15 cellular contexts compared by ENCODE assay signal in the genomic region with DNA sequence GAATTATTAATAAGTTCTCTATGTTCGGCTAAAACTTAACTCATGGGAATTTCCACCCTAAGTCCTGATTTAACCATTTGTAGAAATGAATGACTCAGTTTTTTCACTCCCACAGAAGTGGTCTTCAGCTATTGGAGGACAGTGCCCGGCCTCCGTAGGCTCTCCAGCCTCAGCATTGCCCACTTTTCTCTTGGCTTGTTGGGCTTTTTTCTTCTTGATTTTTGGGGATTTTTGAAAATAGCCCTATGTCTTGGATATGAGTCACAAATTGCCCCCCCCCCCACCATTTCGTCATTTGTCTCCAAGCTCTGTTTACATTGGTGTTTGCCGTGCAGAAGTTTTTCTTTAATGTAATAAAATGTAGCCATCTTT.
DNase-seq lines count a peak whose midpoint lies in the region; ATAC-seq, FAIRE-seq and TF ChIP-seq lines count a peak whose summit lies in the region.
"Had no signal": no experiment of that assay in that cellular context is flagged by ENCODE, and none has a peak within 500 bp of the region (broad histone marks: within the 10 kb centered on the region; RNA-seq: fewer than 3 reads in every experiment).

No MANE protein-coding gene starts in this region.

- FAIRE-seq in HTR-8/SVneo (lab: Jason Lieb, UNC): no peak
- FAIRE-seq: endometrium had no signal

- H3K9me3 ChIP-seq in A673 (ENCODE audit: low read depth, low read length, poor library complexity, severe bottlenecking): no peaks in the 10 kb centered on the region
- H3K9me3 ChIP-seq: Peyer's patch had no signal

- H3K36me3 Mint-ChIP-seq in T-cell: peaks cover 5% of the 10 kb centered on the region
- H3K36me3 Mint-ChIP-seq: naive B cell had no signal

- ATAC-seq in T-cell (replicated peaks in 1 of 4) (no peak), HG03457 (IDR thresholded peaks at IDR 0.05; ENCODE audit: unreplicated experiment) (no peak), left ventricle myocardium superior (no peak)

- no peak overlapping the region for H3K4me3 Mint-ChIP-seq in T-cell

- POLR2A ChIA-PET in A673 (lab: Charles Lee; ENCODE audit: low non-redundant PET) (interaction anchor here (0.5 kb wide), 1 partner anchor 456 kb away, joined by 4 read pairs; no protein-coding TSS in a partner anchor), T-cell (lab: Charles Lee) (interaction anchor here in 1 of 2 donors (0.6 kb wide), 1 partner anchor 46 kb away, joined by 7 read pairs; no protein-coding TSS in a partner anchor)

- H3K9me3 Mint-ChIP-seq in T-cell: no peaks in the 10 kb centered on the region
- H3K9me3 Mint-ChIP-seq: naive B cell; stimulated activated naive CD8-positive, alpha-beta T cell treated with anti-CD3 and anti-CD28 coated beads, Interleukin-15, amount 100 ng/mL, for 72 hours had no signal

- no peak for TF ChIP-seq CTCF in A673 (conservative IDR thresholded peaks at IDR 0.05; ENCODE audit: low read depth, low read length)

- H3K27ac ChIP-seq in A673 (ENCODE audit: low read depth, low read length, poor library complexity, severe bottlenecking): peak overlapping the region; percentile 31
- H3K27ac ChIP-seq: Peyer's patch had no signal

- no peak overlapping the region for H3K4me3 ChIP-seq in A673 (ENCODE audit: low read depth, low read length, poor library complexity, severe bottlenecking)
- H3K4me3 ChIP-seq: Peyer's patch had no signal

- CTCF ChIA-PET in A673 (lab: Charles Lee): interaction anchor here (0.6 to 1.0 kb wide), 3 partner anchors 85 to 146 kb away, joined by 3 to 6 read pairs (median 3); no protein-coding TSS in a partner anchor
- CTCF ChIA-PET in T-cell (lab: Charles Lee): interaction anchor here in 1 of 2 donors (0.6 to 2.6 kb wide), 4 partner anchors 10 to 431 kb away, joined by 3 to 13 read pairs (median 4); no protein-coding TSS in a partner anchor

- no peaks in the 10 kb centered on the region for H3K27me3 ChIP-seq in A673 (replicated peaks; ENCODE audit: insufficient read depth, low read depth, low read length, poor library complexity)
- H3K27me3 ChIP-seq: Peyer's patch had no signal

- H3K27me3 Mint-ChIP-seq in T-cell: no peaks in the 10 kb centered on the region
- H3K27me3 Mint-ChIP-seq: naive B cell; stimulated activated naive CD8-positive, alpha-beta T cell treated with anti-CD3 and anti-CD28 coated beads, Interleukin-15, amount 100 ng/mL, for 72 hours had no signal

- H3K27ac Mint-ChIP-seq in T-cell: peak overlapping the region; percentile 1 to 76

- H3K36me3 ChIP-seq in A673 (ENCODE audit: insufficient read depth, low read length, poor library complexity, severe bottlenecking): no peaks in the 10 kb centered on the region
- H3K36me3 ChIP-seq: Peyer's patch had no signal

- intact Hi-C loops in A673 (cut with micrococcal nuclease; ENCODE audit: unreplicated experiment) (no loop called here), left ventricle myocardium superior (cut with micrococcal nuclease) (no loop called here)

- DNase-seq in A673 (ENCODE audit: low spot score) (no peak), EL (peak; percentile 69), T-cell (no peak), fibroblast of peridontal ligament (ENCODE audit: extremely low read depth) (peak; percentile 62), D341Med (ENCODE audit: low spot score) (no peak), left ventricle myocardium superior (no peak), HTR-8/SVneo (ENCODE audit: insufficient read length, low spot score) (no peak)
- DNase-seq: activated naive CD4-positive, alpha-beta T cell treated with anti-CD3 and anti-CD28 coated beads, Interleukin-2, amount 50 U/mL, for 16 hours; naive B cell; NCI-H2081 treated with DMSO at 0.1 percent for 48 hours; Peyer's patch; stimulated activated CD4-positive, alpha-beta T cell treated with anti-CD3 and anti-CD28 coated beads, Interleukin-12 subunit alpha, Interleukin-12 subunit beta, amount 100 ng/mL, for 4 hours; stimulated activated naive CD8-positive, alpha-beta T cell treated with anti-CD3 and anti-CD28 coated beads, Interleukin-15, amount 100 ng/mL, for 72 hours had no signal

- no TSS peak for BruUV-seq in A673 (replicated peaks; lab: Mats Ljungman, UMichigan)

- peaks cover 37% of the 10 kb centered on the region for H3K4me1 ChIP-seq in A673 (ENCODE audit: insufficient read depth, low read length, poor library complexity, severe bottlenecking)

- H3K4me1 Mint-ChIP-seq in T-cell: peaks cover 59 to 67% (median 65%) of the 10 kb centered on the region in 3 donors

Comparison
In these comparisons a context has a peak if more than half of its experiments do, and no peak if none do; other contexts are left out.
1. DNase-seq: peak in EL (single experiment) and fibroblast of peridontal ligament (single experiment); none in A673 (single experiment), T-cell (0 of 34), D341Med (single experiment), left ventricle myocardium superior (single experiment) and HTR-8/SVneo (single experiment).